9 cellular contexts compared by ENCODE assay signal in genomic region chr17:35889818-35890773, GRCh38. TPM values are rescaled to one million over a fixed set of nuclear protein-coding genes. Genes with fewer than 3 reads are reported as not detected.
DNase-seq lines count a peak whose midpoint lies in the region; ATAC-seq, FAIRE-seq and TF ChIP-seq lines count a peak whose summit lies in the region.
"Had no signal": no experiment of that assay in that cellular context is flagged by ENCODE, and none has a peak within 500 bp of the region (broad histone marks: within the 10 kb centered on the region; RNA-seq: fewer than 3 reads in every experiment).

No MANE protein-coding gene starts in this region.

- DNase-seq in left cardiac atrium (peak; percentile 56), cardiac septum (ENCODE audit: low spot score) (no peak), SK-N-SH (peak; percentile 60), glomerular visceral epithelial cell (ENCODE audit: extremely low spot score) (peak; percentile 59), urothelium cell line (ENCODE audit: low spot score) (peak; percentile 21), T-helper 9 cell (no peak), Kasumi-1 (lab: John Stamatoyannopoulos, UW) (no peak)

- TF ChIP-seq RAD21 in SK-N-SH (IDR thresholded peaks at IDR 0.05; ENCODE audit: low read length), result no peak

- no peaks in the 10 kb centered on the region for H3F3A ChIP-seq in SK-N-SH (replicated peaks; ENCODE audit: insufficient read depth)

- WGBS in SK-N-SH (ENCODE audit: low lambda C conversion rate), result 47% methylated on average over 2 of the region's 2 CpGs

- TF ChIP-seq CTCF in SK-N-SH (IDR thresholded peaks at IDR 0.05), result no peak

- POLR2A ChIA-PET in SK-N-SH (lab: Yijun Ruan, JAX), result interaction anchor here (0.6 kb wide), 1 partner anchor 49 kb away, joined by 4 read pairs; no protein-coding TSS in a partner anchor

- H2AFZ ChIP-seq in SK-N-SH (ENCODE audit: low read depth), result peak overlapping the region; percentile 39; the same call in 1 of the 2 replicates

- no peak overlapping the region for H3K9ac ChIP-seq in SK-N-SH

- intact Hi-C loops in left cardiac atrium (cut with DNase I) (no loop called here), cardiac septum (cut with DNase I) (loop anchor here (10.0 kb wide), 1 partner anchor 55 kb away; the partner anchor contains the start of gene LYZL6)

- peak overlapping the region; percentile 37; the same call in 1 of the 2 replicates for H3K4me2 ChIP-seq in SK-N-SH

- no peaks in the 10 kb centered on the region for H3K27me3 ChIP-seq in SK-N-SH (ENCODE audit: insufficient read depth)

- CTCF ChIA-PET in SK-N-SH (lab: Yijun Ruan, JAX), result interaction anchor here (0.9 to 1.5 kb wide), 2 partner anchors 40 to 41 kb away, joined by 4 to 6 read pairs; no protein-coding TSS in a partner anchor

- peak overlapping the region; percentile 5 to 45; a peak in 1 of 4 replicates for H3K27ac ChIP-seq in SK-N-SH (ENCODE audit: low read depth in 2 of 2, low read length in 1 of 2)

- H4K20me1 ChIP-seq in SK-N-SH (ENCODE audit: insufficient read depth), result no peaks in the 10 kb centered on the region

- no peak for TF ChIP-seq EP300 in SK-N-SH (IDR thresholded peaks at IDR 0.05; ENCODE audit: borderline replicate concordance in 1 of 2, low read depth in 1 of 2, low read length in 1 of 2)

- peak in 1 of 2 donors; percentile 9 for ATAC-seq in left cardiac atrium
- no peak for ATAC-seq in HG03045 (IDR thresholded peaks at IDR 0.05; ENCODE audit: unreplicated experiment)

- H3K9me3 ChIP-seq in SK-N-SH, result no peaks in the 10 kb centered on the region

- H3K4me1 ChIP-seq in SK-N-SH (ENCODE audit: control insufficient read depth in 1 of 2, insufficient read depth in 2 of 2, low read depth in 1 of 2, low read length in 1 of 2), result peaks cover 4 to 8% of the 10 kb centered on the region in 2 experiments; a peak in 2 of 4 replicates

- no peaks in the 10 kb centered on the region for H3K9me2 ChIP-seq in SK-N-SH

- H3K36me3 ChIP-seq in SK-N-SH (replicated peaks in 1 of 2; ENCODE audit: control insufficient read depth in 1 of 2, insufficient read depth in 2 of 2, low read length in 1 of 2), result no peaks in the 10 kb centered on the region

- no peaks in the 10 kb centered on the region for H3K79me2 ChIP-seq in SK-N-SH (ENCODE audit: insufficient read depth)

- H3K4me3 ChIP-seq in SK-N-SH (ENCODE audit: low read depth in 2 of 2, low read length in 1 of 2), result no peak overlapping the region

- FAIRE-seq in urothelium cell line (lab: Jason Lieb, UNC), result no peak
- FAIRE-seq: colon had no signal

TF ChIP-seq in SK-N-SH, 30 proteins besides CTCF, POLR2A, EP300 and RAD21:
- no peak for TF ChIP-seq TAF1 (IDR thresholded peaks at IDR 0.05; ENCODE audit: borderline replicate concordance, low read depth, low read length)
- peak; percentile 62; the same call in 1 of the 2 replicates for TF ChIP-seq NFIC (IDR thresholded peaks at IDR 0.05; ENCODE audit: borderline replicate concordance)
- TF ChIP-seq TCF12 (IDR thresholded peaks at IDR 0.05), result 0 out of 2 replicates have a peak, but pooled peaks have one; percentile 9
- TF ChIP-seq, protein P1, sequence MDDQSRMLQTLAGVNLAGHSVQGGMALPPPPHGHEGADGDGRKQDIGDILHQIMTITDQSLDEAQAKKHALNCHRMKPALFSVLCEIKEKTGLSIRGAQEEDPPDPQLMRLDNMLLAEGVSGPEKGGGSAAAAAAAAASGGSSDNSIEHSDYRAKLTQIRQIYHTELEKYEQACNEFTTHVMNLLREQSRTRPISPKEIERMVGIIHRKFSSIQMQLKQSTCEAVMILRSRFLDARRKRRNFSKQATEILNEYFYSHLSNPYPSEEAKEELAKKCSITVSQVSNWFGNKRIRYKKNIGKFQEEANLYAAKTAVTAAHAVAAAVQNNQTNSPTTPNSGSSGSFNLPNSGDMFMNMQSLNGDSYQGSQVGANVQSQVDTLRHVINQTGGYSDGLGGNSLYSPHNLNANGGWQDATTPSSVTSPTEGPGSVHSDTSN (IDR thresholded peaks at IDR 0.05), result peak; percentile 22; the same call in 1 of the 2 replicates
TF ChIP-seq in SK-N-SH: peak in this region for 3.

RNA-seq across cellular contexts. Expression of gene CCL5, which starts 9.9 kb away (rescaled TPM):
- total RNA-seq in left cardiac atrium, result 1 to 10 TPM; 1.7 to 8.6 TPM
- 2.6 TPM for total RNA-seq in cardiac septum
- polyA plus RNA-seq in SK-N-SH (2012; rRNA removed), result 0.23 and 0.57 TPM in 2 replicates
- polyA plus RNA-seq in SK-N-SH (2012; cell fraction: cytosol; rRNA removed), result 0.33 and 0.45 TPM in 2 replicates
- 0.06 and 0.08 TPM in 2 replicates for polyA plus RNA-seq in SK-N-SH (2012; cell fraction: nucleus; rRNA removed)

RNA-seq across cellular contexts. Expression of gene HEATR9, which starts 21.4 kb away (rescaled TPM):
- total RNA-seq in left cardiac atrium, result not detected
- not detected for total RNA-seq in cardiac septum
- polyA plus RNA-seq in SK-N-SH (2012; rRNA removed), result not detected in 2 replicates
- not detected in 2 replicates for polyA plus RNA-seq in SK-N-SH (2012; cell fraction: cytosol; rRNA removed)
- not detected in 2 replicates for polyA plus RNA-seq in SK-N-SH (2012; cell fraction: nucleus; rRNA removed)

RNA-seq across cellular contexts. Expression of gene RDM1, which starts 40.5 kb away (rescaled TPM):
- not detected for total RNA-seq in left cardiac atrium
- not detected for total RNA-seq in cardiac septum
- polyA plus RNA-seq in SK-N-SH (2012; rRNA removed), result 1.8 and 2.5 TPM in 2 replicates
- 2.0 and 2.3 TPM in 2 replicates for polyA plus RNA-seq in SK-N-SH (2012; cell fraction: cytosol; rRNA removed)
- polyA plus RNA-seq in SK-N-SH (2012; cell fraction: nucleus; rRNA removed), result 2.8 and 4.1 TPM in 2 replicates

RNA-seq across cellular contexts. Expression of gene LYZL6, which starts 53.4 kb away (rescaled TPM):
- total RNA-seq in left cardiac atrium, result not detected
- total RNA-seq in cardiac septum, result not detected
- polyA plus RNA-seq in SK-N-SH (2012; rRNA removed), result not detected in 2 replicates
- polyA plus RNA-seq in SK-N-SH (2012; cell fraction: cytosol; rRNA removed), result not detected in 2 replicates
- polyA plus RNA-seq in SK-N-SH (2012; cell fraction: nucleus; rRNA removed), result not detected in 2 replicates

Comparison
In these comparisons a context has a peak if more than half of its experiments do, and no peak if none do; other contexts are left out.
1. DNase-seq: peak in left cardiac atrium (single experiment), SK-N-SH (single experiment), glomerular visceral epithelial cell (single experiment) and urothelium cell line (single experiment); none in cardiac septum (single experiment), T-helper 9 cell (single experiment) and Kasumi-1 (0 of 2).